28 cellular contexts compared by ENCODE assay signal in genomic region chr11:19842505-19842904, GRCh38.
"Had no signal": no experiment of that assay in that cellular context is flagged by ENCODE, and none has a peak within 500 bp of the region (broad histone marks: within the 10 kb centered on the region; RNA-seq: fewer than 3 reads in every experiment).

No MANE protein-coding gene starts in this region.

- H3K9me3 ChIP-seq: adrenal gland, right atrium auricular region, tibial nerve had no signal

- H3K4me1 Mint-ChIP-seq: activated naive CD8-positive, alpha-beta T cell treated with anti-CD3 and anti-CD28 coated beads for 36 hours; naive thymus-derived CD4-positive, alpha-beta T cell had no signal

- H3K4me3 Mint-ChIP-seq: activated naive CD4-positive, alpha-beta T cell treated with anti-CD3 and anti-CD28 coated beads for 36 hours; activated naive CD8-positive, alpha-beta T cell treated with anti-CD3 and anti-CD28 coated beads for 36 hours; activated T-helper 1 cell treated with anti-CD3 and anti-CD28 coated beads, Interleukin-12 subunit alpha, Interleukin-12 subunit beta, Interleukin-2, Interleukin-4 antibody, amounts not matched to agents 30 ng/mL and 10 ng/mL and 1 ng/mL, durations not matched to agents 14 hours and 24 hours and 36 hours; effector memory CD8-positive, alpha-beta T cell; naive thymus-derived CD4-positive, alpha-beta T cell; neural crest cell; T-helper 2 cell treated with Interferon-gamma antibody and Interleukin-4, amounts not matched to agents 5 μg/mL and 100 μg/mL, for 36 hours had no signal

- H3K9me3 Mint-ChIP-seq: activated naive CD4-positive, alpha-beta T cell treated with anti-CD3 and anti-CD28 coated beads for 36 hours; activated naive CD8-positive, alpha-beta T cell treated with anti-CD3 and anti-CD28 coated beads for 36 hours; activated T-helper 1 cell treated with anti-CD3 and anti-CD28 coated beads, Interleukin-12 subunit alpha, Interleukin-12 subunit beta, Interleukin-2, Interleukin-4 antibody, amounts not matched to agents 30 ng/mL and 10 ng/mL and 1 ng/mL, durations not matched to agents 14 hours and 24 hours and 36 hours; brain; effector memory CD8-positive, alpha-beta T cell; neural crest cell; T-helper 2 cell treated with Interferon-gamma antibody and Interleukin-4, amounts not matched to agents 5 μg/mL and 100 μg/mL, for 36 hours had no signal

- H3K9ac ChIP-seq: parathyroid adenoma had no signal

- H3K36me3 Mint-ChIP-seq: activated naive CD8-positive, alpha-beta T cell treated with anti-CD3 and anti-CD28 coated beads for 36 hours; brain; naive thymus-derived CD4-positive, alpha-beta T cell had no signal

- ATAC-seq: effector memory CD8-positive, alpha-beta T cell; left cardiac atrium; left ventricle myocardium superior; naive thymus-derived CD4-positive, alpha-beta T cell had no signal

- H3K36me3 ChIP-seq: adrenal gland, right atrium auricular region, tibial nerve had no signal

- H2AFZ ChIP-seq: parathyroid adenoma had no signal

- DNase-seq: activated CD4-positive, alpha-beta T cell treated with anti-CD3 and anti-CD28 coated beads for 4 hours; activated CD4-positive, alpha-beta T cell treated with anti-CD3 and anti-CD28 coated beads, Interleukin-2, amount 50 U/mL, for 4 hours; activated CD4-positive, CD25-positive, alpha-beta regulatory T cell; activated CD8-positive, alpha-beta memory T cell treated with anti-CD3 and anti-CD28 coated beads for 24 hours; activated effector memory CD4-positive, alpha-beta T cell treated with anti-CD3 and anti-CD28 coated beads, Interleukin-2, amount 50 U/mL, for 16 hours; activated naive CD4-positive, alpha-beta T cell treated with anti-CD3 and anti-CD28 coated beads for 36 hours; activated naive CD8-positive, alpha-beta T cell treated with anti-CD3 and anti-CD28 coated beads for 36 hours; aorta; caudate nucleus; cortex of kidney; effector memory CD8-positive, alpha-beta T cell; islet precursor cell; left cardiac atrium; left ventricle myocardium superior; mammary epithelial cell; naive thymus-derived CD4-positive, alpha-beta T cell; nucleus accumbens; stimulated activated CD4-positive, alpha-beta T cell treated with anti-CD3 and anti-CD28 coated beads, Interleukin-15, amount 100 ng/mL, for 24 hours; stimulated activated CD4-positive, alpha-beta T cell treated with anti-CD3 and anti-CD28 coated beads, Interleukin-2, amount 100 ng/mL, for 24 hours; stimulated activated naive CD4-positive, alpha-beta T cell had no signal

- H3K27ac Mint-ChIP-seq: activated naive CD4-positive, alpha-beta T cell treated with anti-CD3 and anti-CD28 coated beads for 36 hours; activated naive CD8-positive, alpha-beta T cell treated with anti-CD3 and anti-CD28 coated beads for 36 hours; activated T-helper 1 cell treated with anti-CD3 and anti-CD28 coated beads, Interleukin-12 subunit alpha, Interleukin-12 subunit beta, Interleukin-2, Interleukin-4 antibody, amounts not matched to agents 30 ng/mL and 10 ng/mL and 1 ng/mL, durations not matched to agents 14 hours and 24 hours and 36 hours; effector memory CD8-positive, alpha-beta T cell; naive thymus-derived CD4-positive, alpha-beta T cell; T-helper 2 cell treated with Interferon-gamma antibody and Interleukin-4, amounts not matched to agents 5 μg/mL and 100 μg/mL, for 36 hours had no signal

- H3K4me1 ChIP-seq: adrenal gland, parathyroid adenoma had no signal

- H3K27me3 ChIP-seq: adrenal gland, right atrium auricular region, tibial nerve had no signal

- H3K4me3 ChIP-seq: adrenal gland, right atrium auricular region, tibial nerve had no signal

- H3K27ac ChIP-seq: adrenal gland, parathyroid adenoma, right atrium auricular region, tibial nerve had no signal

- H3K79me2 ChIP-seq: parathyroid adenoma had no signal
